1 cellular context compared by ENCODE assay signal in the genomic region with DNA sequence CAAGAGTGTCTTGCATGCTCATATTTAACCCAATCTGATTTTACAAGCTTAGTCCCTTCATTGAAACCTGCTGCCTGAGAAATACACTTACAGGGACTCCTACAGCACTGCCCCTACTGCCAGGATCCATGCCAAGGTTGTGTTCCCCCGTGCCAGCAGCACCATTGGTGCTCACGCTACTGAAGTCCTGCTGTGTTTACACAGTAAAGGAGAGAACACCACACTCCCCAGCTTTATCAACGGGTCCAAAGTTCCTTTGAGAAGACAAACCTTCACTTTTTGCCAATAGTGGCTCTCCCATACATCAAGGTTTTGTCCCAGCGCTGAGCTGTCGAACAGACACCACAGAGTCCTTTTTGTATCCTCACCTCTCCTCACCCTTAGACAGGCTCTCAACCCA.
A peak's percentile ranks its signal among the peaks of the same experiment; 100 is the strongest.
TF ChIP-seq lines count a peak whose summit lies in the region.

No MANE protein-coding gene starts in this region.

TF ChIP-seq in liver, 16 proteins besides CTCF, POLR2A, EP300 and RAD21 (continued from another document):
- TF ChIP-seq, protein P1, sequence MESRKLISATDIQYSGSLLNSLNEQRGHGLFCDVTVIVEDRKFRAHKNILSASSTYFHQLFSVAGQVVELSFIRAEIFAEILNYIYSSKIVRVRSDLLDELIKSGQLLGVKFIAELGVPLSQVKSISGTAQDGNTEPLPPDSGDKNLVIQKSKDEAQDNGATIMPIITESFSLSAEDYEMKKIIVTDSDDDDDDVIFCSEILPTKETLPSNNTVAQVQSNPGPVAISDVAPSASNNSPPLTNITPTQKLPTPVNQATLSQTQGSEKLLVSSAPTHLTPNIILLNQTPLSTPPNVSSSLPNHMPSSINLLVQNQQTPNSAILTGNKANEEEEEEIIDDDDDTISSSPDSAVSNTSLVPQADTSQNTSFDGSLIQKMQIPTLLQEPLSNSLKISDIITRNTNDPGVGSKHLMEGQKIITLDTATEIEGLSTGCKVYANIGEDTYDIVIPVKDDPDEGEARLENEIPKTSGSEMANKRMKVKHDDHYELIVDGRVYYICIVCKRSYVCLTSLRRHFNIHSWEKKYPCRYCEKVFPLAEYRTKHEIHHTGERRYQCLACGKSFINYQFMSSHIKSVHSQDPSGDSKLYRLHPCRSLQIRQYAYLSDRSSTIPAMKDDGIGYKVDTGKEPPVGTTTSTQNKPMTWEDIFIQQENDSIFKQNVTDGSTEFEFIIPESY (IDR thresholded peaks at IDR 0.05) = no peak
- TF ChIP-seq RXRA (IDR thresholded peaks at IDR 0.05) (peak in 1 of 2 donors; percentile 14), TAF1 (conservative IDR thresholded peaks at IDR 0.05) (no peak), EGR1 (IDR thresholded peaks at IDR 0.05; ENCODE audit: low read depth in 2 of 2) (no peak)
